19 cellular contexts compared by ENCODE assay signal in genomic region chr1:33985656-33986055, GRCh38.
A peak's percentile ranks its signal among the peaks of the same experiment; 100 is the strongest.
DNase-seq lines count a peak whose midpoint lies in the region; ATAC-seq and TF ChIP-seq lines count a peak whose summit lies in the region.
"Had no signal": no experiment of that assay in that cellular context is flagged by ENCODE, and none has a peak within 500 bp of the region (broad histone marks: within the 10 kb centered on the region; RNA-seq: fewer than 3 reads in every experiment).

No MANE protein-coding gene starts in this region.

- H3K4me3 ChIP-seq in AG10803 (ENCODE audit: low read length) = no peak overlapping the region
- no peak overlapping the region for H3K4me3 ChIP-seq in mesodermal cell (ENCODE audit: extremely low read depth, insufficient read depth, low read length, poor library complexity, severe bottlenecking)
- H3K4me3 ChIP-seq: coronary artery, mucosa of descending colon had no signal

- no peak for TF ChIP-seq CTCF in AG10803 (conservative IDR thresholded peaks at IDR 0.05; ENCODE audit: low read length)
- TF ChIP-seq CTCF in HFFc6 (IDR thresholded peaks at IDR 0.05) = no peak

- H3K4me1 Mint-ChIP-seq in HFFc6 (ENCODE audit: low read depth) = peaks cover 16% of the 10 kb centered on the region; the same call in 1 of the 2 replicates
- H3K4me1 Mint-ChIP-seq: activated B cell treated with CpG ODN at 0.5 μM for 24 hours, B cell had no signal

- H3K36me3 Mint-ChIP-seq in HFFc6 (ENCODE audit: low read depth) = peaks cover 7% of the 10 kb centered on the region; the same call in 1 of the 2 replicates

- no peak overlapping the region for H3K4me3 Mint-ChIP-seq in HFFc6
- H3K4me3 Mint-ChIP-seq: activated B cell treated with CpG ODN at 0.5 μM for 24 hours; B cell; stimulated activated naive CD8-positive, alpha-beta T cell treated with anti-CD3 and anti-CD28 coated beads, Interleukin-15, Interleukin-2, amounts not matched to agents 100 ng/mL and 50 ng/mL, for 24 hours had no signal

- DNase-seq in AG10803 (ENCODE audit: low read depth) (peak; percentile 64), HFFc6 (peak; percentile 64), astrocyte of the hippocampus (ENCODE audit: low read depth, low spot score) (peak; percentile 71)
- no peak for DNase-seq in stimulated activated CD4-positive, alpha-beta T cell treated with anti-CD3 and anti-CD28 coated beads, Interleukin-12 subunit alpha, Interleukin-12 subunit beta, amount 100 ng/mL, for 4 hours
- DNase-seq in NK-92 treated with Interleukin-12 subunit alpha and Interleukin-12 subunit beta, amount 100 ng/mL, for 24 hours (lab: John Stamatoyannopoulos, UW) = no peak
- no peak for DNase-seq in stimulated activated CD4-positive, alpha-beta T cell treated with anti-CD3 and anti-CD28 coated beads, Interleukin-2, amount 100 ng/mL, for 48 hours
- DNase-seq: activated B cell treated with CpG ODN at 0.5 μM for 24 hours, DMS153, kidney glomerular epithelial cell, MM.1S, mucosa of descending colon, NCI-H748 treated with DMSO at 0.1 percent for 48 hours, small intestine had no signal

- H3K4me1 ChIP-seq in mesodermal cell (ENCODE audit: control insufficient read depth, insufficient read depth, low read length, poor library complexity, severe bottlenecking) = peaks cover 19% of the 10 kb centered on the region

- H3K27ac ChIP-seq in mesodermal cell (ENCODE audit: low read depth, low read length, severe bottlenecking) = peak overlapping the region; percentile 36
- H3K27ac ChIP-seq: epithelial cell of prostate had no signal

- H3K36me3 ChIP-seq in mesodermal cell (ENCODE audit: control insufficient read depth, insufficient read depth, low read length) = no peaks in the 10 kb centered on the region

- no peaks in the 10 kb centered on the region for H3K9me3 ChIP-seq in mesodermal cell (ENCODE audit: control insufficient read depth, low read length)
- H3K9me3 ChIP-seq: mucosa of descending colon had no signal

- no peak for ATAC-seq in HG02970 (IDR thresholded peaks at IDR 0.05; ENCODE audit: low FRiP score, unreplicated experiment)

- H3K27me3 Mint-ChIP-seq in HFFc6 (ENCODE audit: insufficient read depth) = no peaks in the 10 kb centered on the region; the same call in none of the 2 replicates

- H3K9me3 Mint-ChIP-seq in HFFc6 = peaks cover 15% of the 10 kb centered on the region
- H3K9me3 Mint-ChIP-seq: activated B cell treated with CpG ODN at 0.5 μM for 24 hours; stimulated activated naive CD8-positive, alpha-beta T cell treated with anti-CD3 and anti-CD28 coated beads, Interleukin-15, Interleukin-2, amounts not matched to agents 100 ng/mL and 50 ng/mL, for 24 hours had no signal

- WGBS in mesodermal cell (ENCODE audit: insufficient coverage in 2 of 2), 2 experiments = 71 to 84% methylated on average over 3 to 4 of the region's 4 CpGs

- H3K27ac Mint-ChIP-seq in HFFc6 = peak overlapping the region; percentile 45; the same call in 1 of the 2 replicates
- H3K27ac Mint-ChIP-seq: activated B cell treated with CpG ODN at 0.5 μM for 24 hours; B cell; stimulated activated naive CD8-positive, alpha-beta T cell treated with anti-CD3 and anti-CD28 coated beads, Interleukin-15, Interleukin-2, amounts not matched to agents 100 ng/mL and 50 ng/mL, for 24 hours had no signal

Comparison
In these comparisons a context has a peak if more than half of its experiments do, and no peak if none do; other contexts are left out.
1. DNase-seq: peak in AG10803 (single experiment), HFFc6 (single experiment) and astrocyte of the hippocampus (single experiment); none in stimulated activated CD4-positive, alpha-beta T cell treated with anti-CD3 and anti-CD28 coated beads, Interleukin-12 subunit alpha, Interleukin-12 subunit beta, amount 100 ng/mL, for 4 hours (single experiment), NK-92 treated with Interleukin-12 subunit alpha and Interleukin-12 subunit beta, amount 100 ng/mL, for 24 hours (single experiment) and stimulated activated CD4-positive, alpha-beta T cell treated with anti-CD3 and anti-CD28 coated beads, Interleukin-2, amount 100 ng/mL, for 48 hours (0 of 2).